22 cellular contexts compared by ENCODE assay signal in genomic region chr13:98317573-98318171, GRCh38.
"Had no signal": no experiment of that assay in that cellular context is flagged by ENCODE, and none has a peak within 500 bp of the region (broad histone marks: within the 10 kb centered on the region; RNA-seq: fewer than 3 reads in every experiment).

No MANE protein-coding gene starts in this region.

- ATAC-seq: heart right ventricle; lower lobe of right lung; naive thymus-derived CD4-positive, alpha-beta T cell; natural killer cell treated with Interleukin-12 subunit alpha and Interleukin-12 subunit beta and Interleukin-15 and Interleukin-18, amount 100 ng/mL, for 72 hours; sciatic nerve; stimulated activated naive B cell treated with anti-CD40 and anti-IgM and Interleukin-4, amounts not matched to agents 10 μg/mL and 1 μg/mL and 100 μg/mL, for 72 hours; stimulated activated naive CD8-positive, alpha-beta T cell treated with anti-CD3 and anti-CD28 coated beads, Interleukin-15, Interleukin-2, amounts not matched to agents 100 U/mL and 50 U/mL, for 24 hours; upper lobe of right lung had no signal

- H3K36me3 Mint-ChIP-seq: naive thymus-derived CD4-positive, alpha-beta T cell; natural killer cell treated with Interleukin-12 subunit alpha and Interleukin-12 subunit beta and Interleukin-15 and Interleukin-18, amount 100 ng/mL, for 72 hours; stimulated activated naive B cell treated with anti-CD40 and anti-IgM and Interleukin-4, amounts not matched to agents 10 μg/mL and 1 μg/mL and 100 μg/mL, for 72 hours had no signal

- H3K9me3 Mint-ChIP-seq: naive thymus-derived CD4-positive, alpha-beta T cell; natural killer cell treated with Interleukin-12 subunit alpha and Interleukin-12 subunit beta and Interleukin-15 and Interleukin-18, amount 100 ng/mL, for 72 hours; neural crest cell; stimulated activated naive B cell treated with anti-CD40 and anti-IgM and Interleukin-4, amounts not matched to agents 10 μg/mL and 1 μg/mL and 100 μg/mL, for 72 hours had no signal

- H3K4me1 Mint-ChIP-seq: stimulated activated naive B cell treated with anti-CD40 and anti-IgM and Interleukin-4, amounts not matched to agents 10 μg/mL and 1 μg/mL and 100 μg/mL, for 72 hours had no signal

- H3K27me3 Mint-ChIP-seq: progenitor cell of endocrine pancreas had no signal

- H3K27ac Mint-ChIP-seq: naive thymus-derived CD4-positive, alpha-beta T cell; natural killer cell treated with Interleukin-12 subunit alpha and Interleukin-12 subunit beta and Interleukin-15 and Interleukin-18, amount 100 ng/mL, for 72 hours; stimulated activated naive B cell treated with anti-CD40 and anti-IgM and Interleukin-4, amounts not matched to agents 10 μg/mL and 1 μg/mL and 100 μg/mL, for 72 hours had no signal

- H3K4me3 Mint-ChIP-seq: naive thymus-derived CD4-positive, alpha-beta T cell; natural killer cell treated with Interleukin-12 subunit alpha and Interleukin-12 subunit beta and Interleukin-15 and Interleukin-18, amount 100 ng/mL, for 72 hours; neural crest cell; stimulated activated naive B cell treated with anti-CD40 and anti-IgM and Interleukin-4, amounts not matched to agents 10 μg/mL and 1 μg/mL and 100 μg/mL, for 72 hours had no signal

- DNase-seq: heart right ventricle; islet precursor cell; lower lobe of right lung; mammary epithelial cell; mesenchymal stem cell; naive thymus-derived CD4-positive, alpha-beta T cell; nucleus accumbens; ovary; stimulated activated CD4-positive, alpha-beta T cell treated with anti-CD3 and anti-CD28 coated beads, Interleukin-12 subunit alpha, Interleukin-12 subunit beta, amount 100 ng/mL, for 4 hours; stimulated activated CD4-positive, alpha-beta T cell treated with anti-CD3 and anti-CD28 coated beads, Interleukin-15, amount 100 ng/mL, for 24 hours; stimulated activated CD4-positive, alpha-beta T cell treated with anti-CD3 and anti-CD28 coated beads, Interleukin-2, amount 100 ng/mL, for 24 hours; stimulated activated CD4-positive, alpha-beta T cell treated with anti-CD3 and anti-CD28 coated beads, Interleukin-4, amount 100 ng/mL, for 1 hour; stimulated activated naive B cell treated with anti-CD40 and anti-IgM and Interleukin-4, amounts not matched to agents 10 μg/mL and 1 μg/mL and 100 μg/mL, for 72 hours; stimulated activated naive CD8-positive, alpha-beta T cell treated with anti-CD3 and anti-CD28 coated beads, Interleukin-15, Interleukin-2, amounts not matched to agents 100 U/mL and 50 U/mL, for 24 hours; stomach; tibial artery; trophoblast cell; upper lobe of right lung had no signal
